In the genomic region with DNA sequence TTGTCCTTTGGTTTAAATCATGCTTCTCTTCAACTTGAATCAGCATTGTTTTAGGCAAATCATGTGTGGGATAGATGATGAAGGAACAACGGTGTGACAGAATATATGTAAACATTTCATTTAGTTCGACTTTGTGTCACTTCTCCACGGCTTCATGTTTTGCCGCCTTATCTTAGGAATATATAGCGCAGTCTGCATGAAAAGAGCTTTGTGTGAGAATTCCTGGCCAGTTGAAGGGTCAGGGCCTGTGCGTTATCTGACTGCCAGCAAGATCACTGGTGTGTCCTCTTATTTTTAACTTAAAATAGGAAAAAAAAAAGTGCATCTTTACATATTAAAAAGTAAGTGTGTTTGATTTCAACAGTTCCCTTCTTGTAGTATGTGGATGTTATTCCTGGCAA, we compare ENCODE assay signal across 9 cellular contexts.
A peak's percentile ranks its signal among the peaks of the same experiment; 100 is the strongest.
DNase-seq lines count a peak whose midpoint lies in the region; ATAC-seq, FAIRE-seq and TF ChIP-seq lines count a peak whose summit lies in the region.
"Had no signal": no experiment of that assay in that cellular context is flagged by ENCODE, and none has a peak within 500 bp of the region (broad histone marks: within the 10 kb centered on the region; RNA-seq: fewer than 3 reads in every experiment).

No MANE protein-coding gene starts in this region.

- H3K36me3 Mint-ChIP-seq in activated naive CD4-positive, alpha-beta T cell treated with anti-CD3 and anti-CD28 coated beads, Interleukin-2, amount 50 U/mL, for 24 hours = no peaks in the 10 kb centered on the region

- no peaks in the 10 kb centered on the region for H3K4me1 ChIP-seq in aorta (ENCODE audit: control insufficient read depth in 1 of 2, insufficient read depth in 2 of 2, low read length in 2 of 2)
- H3K4me1 ChIP-seq in spleen = peaks cover 0 to 31% (median 7%) of the 10 kb centered on the region in 6 donors

- peaks cover 2% of the 10 kb centered on the region for H3K27me3 Mint-ChIP-seq in activated naive CD4-positive, alpha-beta T cell treated with anti-CD3 and anti-CD28 coated beads, Interleukin-2, amount 50 U/mL, for 24 hours

- TF ChIP-seq CTCF in bronchial epithelial cell (IDR thresholded peaks at IDR 0.05; ENCODE audit: insufficient read depth, low read length, severe bottlenecking) = no peak
- TF ChIP-seq CTCF in spleen (IDR thresholded peaks at IDR 0.05 in 8 of 11, conservative IDR thresholded peaks at IDR 0.05 in 3 of 11) = no peak

- FAIRE-seq in bronchial epithelial cell (lab: Jason Lieb, UNC) = no peak

- no peak for DNase-seq in activated naive CD4-positive, alpha-beta T cell treated with Interleukin-2 at 50 U/mL for 16 hours
- DNase-seq in bronchial epithelial cell (ENCODE audit: low read depth) = peak; percentile 32
- peak; percentile 38 to 57 for DNase-seq in lung microvascular endothelial cell (ENCODE audit: low read depth in 2 of 2)
- no peak for DNase-seq in aorta
- no peak for DNase-seq in spleen
- DNase-seq in HPDE6-E6E7 (ENCODE audit: extremely low spot score) = no peak
- DNase-seq: NCI-H2227 treated with DMSO at 0.1 percent for 48 hours had no signal

- no peak overlapping the region for H3K27ac Mint-ChIP-seq in activated naive CD4-positive, alpha-beta T cell treated with anti-CD3 and anti-CD28 coated beads, Interleukin-2, amount 50 U/mL, for 24 hours

- H3K27ac ChIP-seq in aorta (ENCODE audit: low read depth in 1 of 2, low read length in 2 of 2) (peak overlapping the region in 1 of 2 donors; percentile 51), spleen (no peak overlapping the region)

- H3K27me3 ChIP-seq in bronchial epithelial cell (ENCODE audit: control insufficient read depth, insufficient read depth, low read length) = no peaks in the 10 kb centered on the region
- H3K27me3 ChIP-seq in aorta (ENCODE audit: control insufficient read depth in 1 of 2, insufficient read depth in 2 of 2, low read length in 1 of 2) = no peaks in the 10 kb centered on the region
- H3K27me3 ChIP-seq in spleen (replicated peaks in 1 of 7) = no peaks in the 10 kb centered on the region

- no peak for TF ChIP-seq POLR2A in spleen (IDR thresholded peaks at IDR 0.05)

- H3K4me1 Mint-ChIP-seq in activated naive CD4-positive, alpha-beta T cell treated with anti-CD3 and anti-CD28 coated beads, Interleukin-2, amount 50 U/mL, for 24 hours = peaks cover 6% of the 10 kb centered on the region

- WGBS in aorta, 2 donors = 2 to 6% methylated on average over 6 of the region's 6 CpGs
- 23 to 38% (median 28%) methylated on average over 6 of the region's 6 CpGs for WGBS in spleen, 5 donors

- H3K4me3 ChIP-seq in bronchial epithelial cell (ENCODE audit: low read depth, low read length) (peak overlapping the region; percentile 51), aorta (ENCODE audit: low read length in 2 of 2) (peak overlapping the region; percentile 47 to 77), spleen (no peak overlapping the region)

- no peaks in the 10 kb centered on the region for H3K36me3 ChIP-seq in bronchial epithelial cell (ENCODE audit: control insufficient read depth, insufficient read depth, low read length)
- H3K36me3 ChIP-seq in aorta (ENCODE audit: control insufficient read depth in 1 of 2, insufficient read depth in 2 of 2, low read length in 1 of 2) = no peaks in the 10 kb centered on the region
- no peaks in the 10 kb centered on the region for H3K36me3 ChIP-seq in spleen

- H3K9me3 Mint-ChIP-seq in activated naive CD4-positive, alpha-beta T cell treated with anti-CD3 and anti-CD28 coated beads, Interleukin-2, amount 50 U/mL, for 24 hours = no peaks in the 10 kb centered on the region

- H3K4me3 Mint-ChIP-seq in activated naive CD4-positive, alpha-beta T cell treated with anti-CD3 and anti-CD28 coated beads, Interleukin-2, amount 50 U/mL, for 24 hours = peak overlapping the region; percentile 68

- H3K9me3 ChIP-seq in aorta (ENCODE audit: control insufficient read depth, low read length) (peaks cover 2% of the 10 kb centered on the region), spleen (peaks cover 0 to 5% (median 0%) of the 10 kb centered on the region in 8 donors)

- peak; percentile 45 for ATAC-seq in aorta (ENCODE audit: low FRiP score)
- no peak for ATAC-seq in esophagus mucosa

- intact Hi-C loops in aorta (cut with DNase I) = loop anchor here in 1 of 2 donors (10.0 kb wide), 1 partner anchor 130 kb away; no protein-coding TSS in a partner anchor
- intact Hi-C loops in spleen (cut with DNase I; ENCODE audit: low total_unique reads) = no loop called here

Comparison
In these comparisons a context has a peak if more than half of its experiments do, and no peak if none do; other contexts are left out.
1. DNase-seq: peak in bronchial epithelial cell (single experiment) and lung microvascular endothelial cell (2 of 2); none in activated naive CD4-positive, alpha-beta T cell treated with Interleukin-2 at 50 U/mL for 16 hours (single experiment), aorta (0 of 2), spleen (single experiment) and HPDE6-E6E7 (single experiment).
2. H3K4me3 ChIP-seq: peak in bronchial epithelial cell (single experiment) and aorta (2 of 2); none in spleen (0 of 8).